Comparison of ENCODE assay signal across 25 cellular contexts in the genomic region with DNA sequence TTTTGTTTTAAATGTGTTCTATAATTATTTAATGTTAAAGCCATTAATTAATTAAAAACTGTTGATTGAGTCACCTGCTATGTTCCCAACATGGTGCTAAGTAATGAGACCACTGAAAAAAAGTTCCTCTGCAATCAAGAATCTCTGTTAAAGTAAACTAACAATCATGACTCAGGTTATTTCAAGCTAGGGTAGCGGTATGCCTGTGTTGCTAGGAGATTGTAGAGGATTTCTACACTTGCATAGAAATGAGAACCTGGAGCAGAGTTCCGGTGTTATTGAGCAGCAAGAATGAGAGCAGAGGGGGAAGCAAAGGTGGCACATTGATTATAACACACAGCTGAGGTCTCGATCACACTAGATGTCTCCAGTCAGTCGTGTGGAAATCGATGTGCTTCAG. TPM values are rescaled to one million over a fixed set of nuclear protein-coding genes. Genes with fewer than 3 reads are reported as not detected.
"Had no signal": no experiment of that assay in that cellular context is flagged by ENCODE, and none has a peak within 500 bp of the region (broad histone marks: within the 10 kb centered on the region; RNA-seq: fewer than 3 reads in every experiment).

No MANE protein-coding gene starts in this region.

- H3K4me3 ChIP-seq: colonic mucosa, esophagus muscularis mucosa, heart right ventricle, lung, right atrium auricular region, tibial nerve, uterus had no signal

- H3K27me3 ChIP-seq: brain microvascular endothelial cell, colonic mucosa, esophagus muscularis mucosa, heart right ventricle, right atrium auricular region, tibial nerve, uterus had no signal

- H3K4me1 ChIP-seq: colonic mucosa, esophagus muscularis mucosa, heart right ventricle, right atrium auricular region, tibial nerve, uterus had no signal

- H3K9me3 ChIP-seq: colonic mucosa, esophagus muscularis mucosa, heart right ventricle, right atrium auricular region, tibial nerve, uterus had no signal

- H3K36me3 ChIP-seq: brain microvascular endothelial cell, colonic mucosa, esophagus muscularis mucosa, heart right ventricle, right atrium auricular region, tibial nerve, uterus had no signal

- DNase-seq: activated CD4-positive, alpha-beta memory T cell treated with anti-CD3 and anti-CD28 coated beads for 36 hours; activated CD4-positive, alpha-beta T cell treated with anti-CD3 and anti-CD28 coated beads for 36 hours; activated naive CD4-positive, alpha-beta T cell; activated naive CD8-positive, alpha-beta T cell treated with anti-CD3 and anti-CD28 coated beads for 36 hours; activated T-cell treated with anti-CD3 and anti-CD28 coated beads for 4 hours; brain microvascular endothelial cell; colonic mucosa; heart right ventricle; immature natural killer cell; left colon; nephron progenitor cell; stimulated activated CD4-positive, alpha-beta T cell treated with anti-CD3 and anti-CD28 coated beads, Interleukin-2, amount 100 ng/mL, for 24 hours; stimulated activated naive CD8-positive, alpha-beta T cell treated with anti-CD3 and anti-CD28 coated beads, Interleukin-15, Interleukin-2, amounts not matched to agents 100 U/mL and 50 U/mL, for 24 hours; SW 1271; T-helper 2 cell; uterus had no signal

- H3K27ac ChIP-seq: brain microvascular endothelial cell, colonic mucosa, esophagus muscularis mucosa, heart right ventricle, right atrium auricular region, tibial nerve, uterus had no signal

RNA-seq across cellular contexts. Expression of gene C3orf85, which starts 41.4 kb away (rescaled TPM):
- total RNA-seq: activated CD4-positive, alpha-beta memory T cell treated with anti-CD3 and anti-CD28 coated beads for 36 hours; activated CD4-positive, alpha-beta T cell treated with anti-CD3 and anti-CD28 coated beads for 36 hours; activated naive CD8-positive, alpha-beta T cell treated with anti-CD3 and anti-CD28 coated beads for 36 hours; activated T-helper 17 cell treated with anti-CD3 and anti-CD28 coated beads, Interleukin-2, amount 50 U/mL, for 72 hours; esophagus muscularis mucosa; heart right ventricle; lung; mesothelial cell of epicardium; omental fat pad; progenitor cell of endocrine pancreas; right atrium auricular region; skeletal muscle tissue; tibial nerve; uterus had no signal

RNA-seq across cellular contexts. Expression of gene MORC1, which starts 60.0 kb away (rescaled TPM):
- total RNA-seq: activated CD4-positive, alpha-beta memory T cell treated with anti-CD3 and anti-CD28 coated beads for 36 hours; activated CD4-positive, alpha-beta T cell treated with anti-CD3 and anti-CD28 coated beads for 36 hours; activated naive CD8-positive, alpha-beta T cell treated with anti-CD3 and anti-CD28 coated beads for 36 hours; colonic mucosa; esophagus muscularis mucosa; heart right ventricle; left colon; lung; progenitor cell of endocrine pancreas; right atrium auricular region; skeletal muscle tissue; uterus had no signal
